Comparison of ENCODE assay signal across 17 cellular contexts in the genomic region with DNA sequence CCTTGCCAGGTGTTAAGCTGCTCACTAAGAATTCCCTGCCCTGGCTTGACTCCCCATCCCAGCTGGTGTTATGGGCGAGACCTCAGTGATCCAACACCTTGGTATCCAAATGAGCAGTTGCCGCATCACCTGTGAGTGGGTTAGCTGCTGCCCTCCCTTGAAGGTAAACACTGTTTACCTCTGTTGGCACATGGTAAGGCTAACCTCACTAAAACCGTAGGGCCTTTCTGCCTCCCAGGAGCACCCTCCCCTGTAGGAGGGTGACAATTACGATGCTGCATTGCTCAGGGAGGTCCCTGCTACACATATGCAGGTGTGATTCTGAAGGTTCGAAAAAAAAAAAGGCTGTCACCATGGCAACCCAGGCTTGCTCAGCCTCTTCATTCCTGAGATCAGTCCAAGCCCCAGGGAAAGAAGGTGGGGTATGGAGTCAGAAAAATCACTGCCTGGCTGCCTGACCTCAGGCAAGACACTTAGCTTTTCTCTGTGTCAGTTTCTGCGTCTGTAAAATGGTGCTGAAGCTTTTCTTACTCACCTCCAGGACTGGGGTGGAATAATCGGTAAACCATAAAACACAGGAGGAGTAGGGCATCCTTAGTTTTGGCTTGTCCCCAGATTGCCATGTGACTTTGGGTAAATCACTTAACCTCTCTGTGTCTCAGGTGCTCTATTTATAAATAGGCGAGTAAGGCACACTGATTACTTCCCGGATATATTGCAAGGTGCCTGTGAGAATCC. TPM values are rescaled to one million over a fixed set of nuclear protein-coding genes. Genes with fewer than 3 reads are reported as not detected.
DNase-seq lines count a peak whose midpoint lies in the region; ATAC-seq, FAIRE-seq and TF ChIP-seq lines count a peak whose summit lies in the region.
"Had no signal": no experiment of that assay in that cellular context is flagged by ENCODE, and none has a peak within 500 bp of the region (broad histone marks: within the 10 kb centered on the region; RNA-seq: fewer than 3 reads in every experiment).

No MANE protein-coding gene starts in this region.

- DNase-seq in natural killer cell treated with Interleukin-12 subunit alpha and Interleukin-12 subunit beta and Interleukin-15 and Interleukin-18, amount 100 ng/mL, for 72 hours (ENCODE audit: low spot score): peak; percentile 3
- DNase-seq in natural killer cell (no peak), NCI-H345 (lab: John Stamatoyannopoulos, UW) (peak; percentile 60), epithelial cell of prostate (ENCODE audit: low read depth, low spot score) (peak; percentile 45), urothelium cell line (ENCODE audit: low spot score) (peak; percentile 26), upper lobe of left lung (no peak), MM.1S (no peak), mesothelial cell of epicardium (ENCODE audit: low spot score in 2 of 2, unreplicated experiment in 2 of 2) (no peak)
- DNase-seq: activated gamma-delta T cell treated with Interleukin-2 at 50 U/mL for 16 hours; glutamatergic neuron; left ventricle myocardium inferior; stimulated activated naive CD4-positive, alpha-beta T cell treated with Interleukin-2 at 50 U/mL for 16 hours had no signal

- H3K27me3 Mint-ChIP-seq in natural killer cell treated with Interleukin-12 subunit alpha and Interleukin-12 subunit beta and Interleukin-15 and Interleukin-18, amount 100 ng/mL, for 72 hours: peaks cover 16 to 24% of the 10 kb centered on the region in 2 donors
- H3K27me3 Mint-ChIP-seq in natural killer cell (ENCODE audit: low read depth in 2 of 2): peaks cover 17 to 21% of the 10 kb centered on the region in 2 donors
- H3K27me3 Mint-ChIP-seq in mesothelial cell of epicardium (ENCODE audit: low read depth): peaks cover 22% of the 10 kb centered on the region

- no peak for TF ChIP-seq CTCF in natural killer cell (IDR thresholded peaks at IDR 0.05)
- no peak for TF ChIP-seq CTCF in upper lobe of left lung (IDR thresholded peaks at IDR 0.05)
- no peak for TF ChIP-seq CTCF in MM.1S (IDR thresholded peaks at IDR 0.05; ENCODE audit: low read length)
- no peak for TF ChIP-seq CTCF in mesothelial cell of epicardium (IDR thresholded peaks at IDR 0.05; ENCODE audit: unreplicated experiment)

- no peaks in the 10 kb centered on the region for H3K9me3 ChIP-seq in upper lobe of left lung
- H3K9me3 ChIP-seq in MM.1S (replicated peaks; ENCODE audit: insufficient read depth, low read length): no peaks in the 10 kb centered on the region
- H3K9me3 ChIP-seq: left ventricle myocardium inferior had no signal

- H3K79me2 ChIP-seq in MM.1S (ENCODE audit: low read length): no peaks in the 10 kb centered on the region

- ATAC-seq in natural killer cell treated with Interleukin-12 subunit alpha and Interleukin-12 subunit beta and Interleukin-15 and Interleukin-18, amount 100 ng/mL, for 72 hours: no peak
- ATAC-seq in natural killer cell: no peak
- no peak for ATAC-seq in upper lobe of left lung (ENCODE audit: low FRiP score in 2 of 2)

- H3K4me1 Mint-ChIP-seq in natural killer cell treated with Interleukin-12 subunit alpha and Interleukin-12 subunit beta and Interleukin-15 and Interleukin-18, amount 100 ng/mL, for 72 hours (ENCODE audit: low read depth in 2 of 2): peaks cover 0 to 4% of the 10 kb centered on the region in 2 donors
- H3K4me1 Mint-ChIP-seq in natural killer cell (peaks cover 0 to 5% of the 10 kb centered on the region in 2 donors), mesothelial cell of epicardium (no peaks in the 10 kb centered on the region)
- H3K4me1 Mint-ChIP-seq: nephron had no signal

- intact Hi-C loops in natural killer cell (cut with micrococcal nuclease): no loop called here

- H3K36me3 Mint-ChIP-seq in natural killer cell treated with Interleukin-12 subunit alpha and Interleukin-12 subunit beta and Interleukin-15 and Interleukin-18, amount 100 ng/mL, for 72 hours: no peaks in the 10 kb centered on the region
- no peaks in the 10 kb centered on the region for H3K36me3 Mint-ChIP-seq in natural killer cell
- no peaks in the 10 kb centered on the region for H3K36me3 Mint-ChIP-seq in mesothelial cell of epicardium

- no peaks in the 10 kb centered on the region for H3K9me2 ChIP-seq in MM.1S (replicated peaks; ENCODE audit: insufficient read depth, low read length)

- H3K4me1 ChIP-seq in upper lobe of left lung: peaks cover 0 to 16% (median 8%) of the 10 kb centered on the region in 4 donors
- no peaks in the 10 kb centered on the region for H3K4me1 ChIP-seq in MM.1S (ENCODE audit: low read length)
- H3K4me1 ChIP-seq: left ventricle myocardium inferior had no signal

- H3K36me3 ChIP-seq in upper lobe of left lung (no peaks in the 10 kb centered on the region), MM.1S (replicated peaks; ENCODE audit: insufficient read depth, low read length) (no peaks in the 10 kb centered on the region)
- H3K36me3 ChIP-seq: left ventricle myocardium inferior had no signal

- H3K4me3 Mint-ChIP-seq in natural killer cell treated with Interleukin-12 subunit alpha and Interleukin-12 subunit beta and Interleukin-15 and Interleukin-18, amount 100 ng/mL, for 72 hours: no peak overlapping the region
- H3K4me3 Mint-ChIP-seq in natural killer cell: no peak overlapping the region
- H3K4me3 Mint-ChIP-seq in mesothelial cell of epicardium: no peak overlapping the region
- H3K4me3 Mint-ChIP-seq: nephron had no signal

- H3F3A ChIP-seq in MM.1S (ENCODE audit: insufficient read depth, low read length): no peaks in the 10 kb centered on the region

- H4K20me1 ChIP-seq in MM.1S (ENCODE audit: insufficient read depth, low read length): no peaks in the 10 kb centered on the region

- FAIRE-seq in urothelium cell line (lab: Jason Lieb, UNC): no peak
- FAIRE-seq: GM12892 had no signal

- 69 to 85% methylated on average over 9 of the region's 9 CpGs for WGBS in upper lobe of left lung, 2 donors

- H3K27me3 ChIP-seq in upper lobe of left lung (peaks cover 0 to 10% (median 3%) of the 10 kb centered on the region in 4 donors), MM.1S (replicated peaks; ENCODE audit: insufficient read depth, low read length) (no peaks in the 10 kb centered on the region)

- no peak overlapping the region for H3K4me2 ChIP-seq in MM.1S (ENCODE audit: low read depth, low read length)

- H3K4me3 ChIP-seq in upper lobe of left lung: no peak overlapping the region
- H3K4me3 ChIP-seq in MM.1S (ENCODE audit: low read length): no peak overlapping the region
- H3K4me3 ChIP-seq: left ventricle myocardium inferior had no signal

- no peak for TF ChIP-seq EP300 in upper lobe of left lung (IDR thresholded peaks at IDR 0.05)

- H2AFZ ChIP-seq in MM.1S (ENCODE audit: low read length): no peak overlapping the region

- H3K27ac Mint-ChIP-seq in natural killer cell treated with Interleukin-12 subunit alpha and Interleukin-12 subunit beta and Interleukin-15 and Interleukin-18, amount 100 ng/mL, for 72 hours: no peak overlapping the region
- H3K27ac Mint-ChIP-seq in natural killer cell (no peak overlapping the region), mesothelial cell of epicardium (no peak overlapping the region)
- H3K27ac Mint-ChIP-seq: nephron had no signal

- no peak for TF ChIP-seq POLR2A in upper lobe of left lung (IDR thresholded peaks at IDR 0.05)

- no peaks in the 10 kb centered on the region for H3K9me3 Mint-ChIP-seq in natural killer cell treated with Interleukin-12 subunit alpha and Interleukin-12 subunit beta and Interleukin-15 and Interleukin-18, amount 100 ng/mL, for 72 hours
- H3K9me3 Mint-ChIP-seq in natural killer cell: no peaks in the 10 kb centered on the region
- no peaks in the 10 kb centered on the region for H3K9me3 Mint-ChIP-seq in mesothelial cell of epicardium
- H3K9me3 Mint-ChIP-seq: nephron had no signal

- no peak overlapping the region for H3K9ac ChIP-seq in MM.1S (ENCODE audit: low read length)

- H3K27ac ChIP-seq in epithelial cell of prostate (peak overlapping the region; percentile 68), upper lobe of left lung (no peak overlapping the region), MM.1S (ENCODE audit: low read length) (no peak overlapping the region)
- H3K27ac ChIP-seq: left ventricle myocardium inferior had no signal

RNA-seq across cellular contexts. Expression of a gene that starts 19.6 kb away (rescaled TPM):
- total RNA-seq in natural killer cell treated with Interleukin-12 subunit alpha and Interleukin-12 subunit beta and Interleukin-15 and Interleukin-18, amount 100 ng/mL, for 72 hours: under 1 TPM in 1 of 2 donors, not detected in 1; 0.86 TPM
- total RNA-seq in natural killer cell (1 to 10 TPM in 1 of 3 donors, under 1 TPM in 2; 0.14 to 3.5 (median 0.61) TPM), upper lobe of left lung (under 1 TPM in 3 of 6 donors, not detected in 3; 0.14 to 0.61 (median 0.30) TPM), mesothelial cell of epicardium (0.14 TPM in 1 of 3 replicates, not detected in the others)
- total RNA-seq: activated CD8-positive, alpha-beta memory T cell treated with anti-CD3 and anti-CD28 coated beads for 36 hours; Daoy; left ventricle myocardium inferior; SK-MEL-5 had no signal

RNA-seq across cellular contexts. Expression of a gene that starts 47.2 kb away (rescaled TPM):
- total RNA-seq in natural killer cell treated with Interleukin-12 subunit alpha and Interleukin-12 subunit beta and Interleukin-15 and Interleukin-18, amount 100 ng/mL, for 72 hours: not detected
- total RNA-seq in natural killer cell (not detected), upper lobe of left lung (under 1 TPM in 1 of 6 donors, not detected in 5; 0.10 TPM), mesothelial cell of epicardium (0.09 TPM in 1 of 3 replicates, not detected in the others)
- total RNA-seq: activated CD8-positive, alpha-beta memory T cell treated with anti-CD3 and anti-CD28 coated beads for 36 hours; Daoy; left ventricle myocardium inferior; SK-MEL-5 had no signal

Comparison
In these comparisons a context has a peak if more than half of its experiments do, and no peak if none do; other contexts are left out.
1. DNase-seq: peak in natural killer cell treated with Interleukin-12 subunit alpha and Interleukin-12 subunit beta and Interleukin-15 and Interleukin-18, amount 100 ng/mL, for 72 hours (single experiment), NCI-H345 (single experiment), epithelial cell of prostate (single experiment) and urothelium cell line (single experiment); none in natural killer cell (single experiment), upper lobe of left lung (0 of 2), MM.1S (single experiment) and mesothelial cell of epicardium (0 of 2).